In genomic region chr17:45306623-45307022, GRCh38 we compare ENCODE assay signal across 10 cellular contexts. TPM values are rescaled to one million over a fixed set of nuclear protein-coding genes. Genes with fewer than 3 reads are reported as not detected.
DNase-seq lines count a peak whose midpoint lies in the region; ATAC-seq, FAIRE-seq and TF ChIP-seq lines count a peak whose summit lies in the region.
"Had no signal": no experiment of that assay in that cellular context is flagged by ENCODE, and none has a peak within 500 bp of the region (broad histone marks: within the 10 kb centered on the region; RNA-seq: fewer than 3 reads in every experiment).

No MANE protein-coding gene starts in this region.

- H3K27ac ChIP-seq in OCI-LY7 (ENCODE audit: low read depth, low read length, poor library complexity, severe bottlenecking) (no peak overlapping the region), esophagus (ENCODE audit: low read depth in 2 of 2, low read length in 1 of 2) (peak overlapping the region; percentile 22 to 38), skeletal muscle tissue (ENCODE audit: low read depth, low read length) (peak overlapping the region; percentile 70)

- H2AFZ ChIP-seq in OCI-LY7 (ENCODE audit: low read length) = no peak overlapping the region

- no peak overlapping the region for H3K4me3 ChIP-seq in OCI-LY7 (ENCODE audit: low read depth, low read length, poor library complexity, severe bottlenecking)
- no peak overlapping the region for H3K4me3 ChIP-seq in esophagus (ENCODE audit: low read depth in 1 of 2, low read length in 2 of 2)
- no peak overlapping the region for H3K4me3 ChIP-seq in skeletal muscle tissue (ENCODE audit: low read length in 3 of 3)

- no peak for ATAC-seq in HG03521 (IDR thresholded peaks at IDR 0.05; ENCODE audit: unreplicated experiment)

- POLR2A ChIA-PET in OCI-LY7 (lab: Charles Lee) = no interaction called here

- no peaks in the 10 kb centered on the region for H4K20me1 ChIP-seq in OCI-LY7 (ENCODE audit: insufficient read depth, low read length)

- 57 to 59% methylated on average over 5 of the region's 5 CpGs for WGBS in esophagus, 2 donors

- no peak for FAIRE-seq in D721Med (lab: Jason Lieb, UNC)

- TF ChIP-seq CTCF in D721Med (IDR thresholded peaks at IDR 0.05; ENCODE audit: insufficient read depth, missing control alignments) = peak; percentile 16
- peak; percentile 61 for TF ChIP-seq CTCF in OCI-LY7 (conservative IDR thresholded peaks at IDR 0.05; ENCODE audit: low read length)

- DNase-seq in D721Med (ENCODE audit: insufficient read length, low spot score) (no peak), OCI-LY7 (ENCODE audit: low spot score) (no peak), DMS79 (lab: John Stamatoyannopoulos, UW) (no peak), AG08396 (ENCODE audit: low spot score) (no peak)
- DNase-seq: activated T-cell treated with anti-CD3 and anti-CD28 coated beads, Interleukin-2, amount 50 U/mL, for 48 hours; stimulated activated CD4-positive, alpha-beta T cell treated with anti-CD3 and anti-CD28 coated beads, Interleukin-2, amount 100 ng/mL, for 24 hours had no signal

- no peaks in the 10 kb centered on the region for H3K9me3 ChIP-seq in OCI-LY7 (ENCODE audit: low read length)
- no peaks in the 10 kb centered on the region for H3K9me3 ChIP-seq in esophagus (ENCODE audit: control insufficient read depth in 2 of 2, insufficient read depth in 1 of 2, low read depth in 1 of 2, low read length in 1 of 2)
- no peaks in the 10 kb centered on the region for H3K9me3 ChIP-seq in skeletal muscle tissue (ENCODE audit: control insufficient read depth in 3 of 3, low read length in 3 of 3)

- no peaks in the 10 kb centered on the region for H3K9me2 ChIP-seq in OCI-LY7 (ENCODE audit: insufficient read depth, low read length)

- H3K27me3 ChIP-seq in esophagus (ENCODE audit: control insufficient read depth in 1 of 2, insufficient read depth in 2 of 2, low read length in 2 of 2) = no peaks in the 10 kb centered on the region
- no peaks in the 10 kb centered on the region for H3K27me3 ChIP-seq in skeletal muscle tissue (ENCODE audit: control insufficient read depth in 3 of 3, insufficient read depth in 3 of 3, low read length in 3 of 3)

- no TSS peak for BruUV-seq in OCI-LY7 (replicated peaks; lab: Mats Ljungman, UMichigan)

- peaks cover 77% of the 10 kb centered on the region for H3K4me1 ChIP-seq in OCI-LY7 (ENCODE audit: insufficient read depth, low read length, poor library complexity, severe bottlenecking)
- H3K4me1 ChIP-seq in esophagus (ENCODE audit: control insufficient read depth in 2 of 2, insufficient read depth in 2 of 2, low read length in 1 of 2) = peaks cover 4 to 34% of the 10 kb centered on the region in 2 donors
- H3K4me1 ChIP-seq in skeletal muscle tissue (ENCODE audit: control insufficient read depth in 3 of 3, insufficient read depth in 3 of 3, low read length in 3 of 3) = peaks cover 61 to 73% (median 62%) of the 10 kb centered on the region in 3 donors

- no peak overlapping the region for H3K4me2 ChIP-seq in OCI-LY7 (ENCODE audit: low read length)

- peaks cover 49% of the 10 kb centered on the region for H3K36me3 ChIP-seq in OCI-LY7 (ENCODE audit: insufficient read depth, low read length)
- peaks cover 0 to 3% of the 10 kb centered on the region in 2 donors for H3K36me3 ChIP-seq in esophagus (ENCODE audit: control insufficient read depth in 2 of 2, insufficient read depth in 2 of 2, low read length in 1 of 2)
- peaks cover 0 to 2% (median 0%) of the 10 kb centered on the region in 3 donors for H3K36me3 ChIP-seq in skeletal muscle tissue (ENCODE audit: control insufficient read depth in 3 of 3, insufficient read depth in 3 of 3, low read length in 3 of 3)

- peaks cover 83% of the 10 kb centered on the region for H3K79me2 ChIP-seq in OCI-LY7 (ENCODE audit: insufficient read depth, low read depth, low read length)

- CTCF ChIA-PET in OCI-LY7 (lab: Charles Lee; ENCODE audit: unreplicated experiment) = interaction anchor here (0.6 kb wide), 1 partner anchor 20 kb away, joined by 3 read pairs; no protein-coding TSS in a partner anchor

- peak overlapping the region in 1 of 3 donors; percentile 41 for H3K9ac ChIP-seq in skeletal muscle tissue (ENCODE audit: low read depth in 1 of 3, low read length in 3 of 3)

- intact Hi-C loops in OCI-LY7 (cut with micrococcal nuclease; ENCODE audit: unreplicated experiment) = no loop called here

RNA-seq across cellular contexts. Expression of gene MAP3K14, which starts 10.2 kb away (rescaled TPM):
- total RNA-seq in OCI-LY7 (2014; rRNA removed; shearing (Covaris generic)) = 7.1 and 12.3 TPM in 2 replicates
- total RNA-seq in OCI-LY7 (2022) (21.2 and 22.8 TPM in 2 replicates), skeletal muscle tissue (1.6 TPM)
- polyA plus RNA-seq in esophagus = 1 to 10 TPM; 8.0 to 9.2 TPM

RNA-seq across cellular contexts. Expression of gene SPATA32, which starts 44.7 kb away (rescaled TPM):
- 0.41 TPM in 1 of 2 replicates, not detected in the other for total RNA-seq in OCI-LY7 (2014; rRNA removed; shearing (Covaris generic))
- total RNA-seq in OCI-LY7 (2022) (0.18 TPM in 1 of 2 replicates, not detected in the other), skeletal muscle tissue (not detected)
- not detected for polyA plus RNA-seq in esophagus
- total RNA-seq: lower leg skin had no signal
